In genomic region chr10:130352291-130352645, GRCh38 we compare ENCODE assay signal across 18 cellular contexts.
DNase-seq lines count a peak whose midpoint lies in the region; ATAC-seq, FAIRE-seq and TF ChIP-seq lines count a peak whose summit lies in the region.
"Had no signal": no experiment of that assay in that cellular context is flagged by ENCODE, and none has a peak within 500 bp of the region (broad histone marks: within the 10 kb centered on the region; RNA-seq: fewer than 3 reads in every experiment).

No MANE protein-coding gene starts in this region.

- no peak for FAIRE-seq in kidney (lab: Jason Lieb, UNC)
- FAIRE-seq: GM12892 had no signal

- no peaks in the 10 kb centered on the region for H3K27me3 Mint-ChIP-seq in osteocyte (ENCODE audit: unreplicated experiment)

- H3K27ac ChIP-seq in kidney (ENCODE audit: low read depth in 2 of 2, low read length in 2 of 2) = no peak overlapping the region
- H3K27ac ChIP-seq: BLaER1 treated with 17β-estradiol and CSF1 and Interleukin-3, amounts not matched to agents 10 nM and 100 nM; KMS-11; SJCRH30 had no signal

- intact Hi-C loops in kidney (cut with DNase I) = no loop called here

- H3K4me1 Mint-ChIP-seq in osteocyte (ENCODE audit: unreplicated experiment) = no peaks in the 10 kb centered on the region

- peaks cover 34% of the 10 kb centered on the region for H3K9me3 Mint-ChIP-seq in osteocyte (ENCODE audit: unreplicated experiment)

- no peaks in the 10 kb centered on the region for H3K9me3 ChIP-seq in kidney (ENCODE audit: control insufficient read depth in 1 of 2, low read length in 2 of 2)
- H3K9me3 ChIP-seq: SJCRH30 had no signal

- no peak overlapping the region for H3K27ac Mint-ChIP-seq in osteocyte (ENCODE audit: unreplicated experiment)
- H3K27ac Mint-ChIP-seq: CD8-positive, alpha-beta T cell had no signal

- DNase-seq in ELF-1 (ENCODE audit: low read depth, low spot score) (peak; percentile 37), LNCaP clone FGC (ENCODE audit: low read depth) (no peak), kidney (peak; percentile 26), omental fat pad (ENCODE audit: low spot score) (peak; percentile 12), osteocyte (ENCODE audit: extremely low spot score, unreplicated experiment) (no peak), amygdala (lab: John Stamatoyannopoulos, UW) (no peak)
- DNase-seq in stimulated activated CD4-positive, alpha-beta T cell treated with anti-CD3 and anti-CD28 coated beads, Interleukin-2, amount 100 ng/mL, for 48 hours = no peak
- DNase-seq: Calu3; CD8-positive, alpha-beta T cell; H7; NCI-H1436; NCI-H1930; NCI-H345; NCI-H524 treated with DMSO at 0.1 percent for 48 hours; SJCRH30 had no signal

- no peak for ATAC-seq in omental fat pad (ENCODE audit: low FRiP score)
- ATAC-seq: CD8-positive, alpha-beta T cell had no signal

- no peaks in the 10 kb centered on the region for H3K4me1 ChIP-seq in kidney (ENCODE audit: control insufficient read depth in 1 of 2, insufficient read depth in 1 of 2, low read depth in 1 of 2, low read length in 2 of 2)
- H3K4me1 ChIP-seq: SJCRH30 had no signal

- no peaks in the 10 kb centered on the region for H3K36me3 Mint-ChIP-seq in osteocyte (ENCODE audit: unreplicated experiment)
- H3K36me3 Mint-ChIP-seq: CD8-positive, alpha-beta T cell had no signal

- H3K4me3 Mint-ChIP-seq in osteocyte (ENCODE audit: unreplicated experiment) = no peak overlapping the region
- H3K4me3 Mint-ChIP-seq: CD8-positive, alpha-beta T cell had no signal

- TF ChIP-seq CTCF in LNCaP clone FGC (IDR thresholded peaks at IDR 0.05; ENCODE audit: control insufficient read depth, extremely low read depth, insufficient read depth) = peak; percentile 14; the same call in 1 of the 2 replicates
- TF ChIP-seq CTCF in kidney (IDR thresholded peaks at IDR 0.05; ENCODE audit: borderline replicate concordance, extremely low read depth, insufficient read depth) = no peak
- TF ChIP-seq CTCF in omental fat pad (IDR thresholded peaks at IDR 0.05) = no peak
- no peak for TF ChIP-seq CTCF in osteocyte (IDR thresholded peaks at IDR 0.05)

- H3K4me3 ChIP-seq in LNCaP clone FGC (ENCODE audit: low read depth, low read length) = no peak overlapping the region
- H3K4me3 ChIP-seq in kidney (ENCODE audit: low read length in 2 of 2) = no peak overlapping the region
- H3K4me3 ChIP-seq: BLaER1 treated with 17β-estradiol and CSF1 and Interleukin-3, amounts not matched to agents 10 nM and 100 nM; SJCRH30 had no signal

- no peaks in the 10 kb centered on the region for H3K36me3 ChIP-seq in kidney (ENCODE audit: control insufficient read depth in 1 of 2, insufficient read depth in 2 of 2, low read length in 2 of 2)
- H3K36me3 ChIP-seq: BLaER1 treated with 17β-estradiol and CSF1 and Interleukin-3, amounts not matched to agents 10 nM and 100 nM; SJCRH30 had no signal

- no peak overlapping the region for H3K9ac ChIP-seq in kidney (ENCODE audit: low read length in 2 of 2)
- H3K9ac ChIP-seq: BLaER1 treated with 17β-estradiol and CSF1 and Interleukin-3, amounts not matched to agents 10 nM and 100 nM; KMS-11 had no signal

Comparison
In these comparisons a context has a peak if more than half of its experiments do, and no peak if none do; other contexts are left out.
1. DNase-seq: peak in ELF-1 (single experiment), kidney (single experiment) and omental fat pad (single experiment); none in LNCaP clone FGC (single experiment), osteocyte (single experiment), amygdala (0 of 56) and stimulated activated CD4-positive, alpha-beta T cell treated with anti-CD3 and anti-CD28 coated beads, Interleukin-2, amount 100 ng/mL, for 48 hours (0 of 2).